Comparison of ENCODE assay signal across 1 cellular context in the genomic region with DNA sequence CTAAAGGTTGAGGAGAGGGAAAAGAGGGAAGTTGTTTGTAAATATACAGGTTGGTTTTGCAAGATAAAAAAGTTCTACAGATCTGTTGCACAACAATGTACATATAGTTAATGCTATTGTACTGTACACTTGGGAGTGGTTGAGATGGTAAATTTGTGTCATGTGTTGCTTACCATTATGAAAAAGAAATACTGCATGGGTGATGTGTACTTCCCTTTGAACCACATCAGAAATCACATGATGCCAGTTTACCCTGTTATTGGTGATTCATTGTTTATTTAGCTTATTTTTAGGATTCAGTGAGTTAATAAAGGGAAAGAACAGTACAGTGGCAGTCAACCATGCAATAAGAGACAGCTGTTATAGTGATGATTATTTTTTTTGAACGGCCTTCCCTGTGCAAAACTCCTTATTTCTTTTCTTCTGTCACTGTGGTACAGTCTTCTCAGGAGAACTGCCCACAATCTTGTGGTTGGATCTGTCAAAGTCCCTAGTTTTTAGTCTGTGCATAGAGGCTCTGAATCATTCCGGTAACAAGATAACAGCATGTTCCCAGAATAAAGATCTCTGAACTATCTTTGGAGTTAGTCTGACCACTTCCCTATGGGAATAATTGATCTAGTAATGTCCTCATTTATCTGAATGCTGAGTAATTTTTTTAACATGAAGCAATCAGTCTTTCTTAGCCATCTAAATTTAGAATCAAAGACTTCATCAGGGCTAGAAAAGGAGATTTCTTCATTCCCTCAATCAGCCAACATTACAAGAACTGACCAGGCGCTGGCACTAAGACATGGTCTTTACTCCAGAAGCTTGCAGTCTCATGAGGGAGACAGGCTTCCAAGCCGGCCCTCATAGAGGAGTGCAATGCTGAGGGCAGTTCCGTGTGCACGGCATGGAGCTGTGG.
TF ChIP-seq lines count a peak whose summit lies in the region.

No MANE protein-coding gene starts in this region.

TF ChIP-seq in K562, 482 proteins besides CTCF, POLR2A, EP300 and RAD21 (continued from another document and continues in another):
- TF ChIP-seq, protein P1, sequence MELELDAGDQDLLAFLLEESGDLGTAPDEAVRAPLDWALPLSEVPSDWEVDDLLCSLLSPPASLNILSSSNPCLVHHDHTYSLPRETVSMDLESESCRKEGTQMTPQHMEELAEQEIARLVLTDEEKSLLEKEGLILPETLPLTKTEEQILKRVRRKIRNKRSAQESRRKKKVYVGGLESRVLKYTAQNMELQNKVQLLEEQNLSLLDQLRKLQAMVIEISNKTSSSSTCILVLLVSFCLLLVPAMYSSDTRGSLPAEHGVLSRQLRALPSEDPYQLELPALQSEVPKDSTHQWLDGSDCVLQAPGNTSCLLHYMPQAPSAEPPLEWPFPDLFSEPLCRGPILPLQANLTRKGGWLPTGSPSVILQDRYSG (tag; conservative IDR thresholded peaks at IDR 0.05; ENCODE audit: low read depth): no peak
- TF ChIP-seq, protein P2, sequence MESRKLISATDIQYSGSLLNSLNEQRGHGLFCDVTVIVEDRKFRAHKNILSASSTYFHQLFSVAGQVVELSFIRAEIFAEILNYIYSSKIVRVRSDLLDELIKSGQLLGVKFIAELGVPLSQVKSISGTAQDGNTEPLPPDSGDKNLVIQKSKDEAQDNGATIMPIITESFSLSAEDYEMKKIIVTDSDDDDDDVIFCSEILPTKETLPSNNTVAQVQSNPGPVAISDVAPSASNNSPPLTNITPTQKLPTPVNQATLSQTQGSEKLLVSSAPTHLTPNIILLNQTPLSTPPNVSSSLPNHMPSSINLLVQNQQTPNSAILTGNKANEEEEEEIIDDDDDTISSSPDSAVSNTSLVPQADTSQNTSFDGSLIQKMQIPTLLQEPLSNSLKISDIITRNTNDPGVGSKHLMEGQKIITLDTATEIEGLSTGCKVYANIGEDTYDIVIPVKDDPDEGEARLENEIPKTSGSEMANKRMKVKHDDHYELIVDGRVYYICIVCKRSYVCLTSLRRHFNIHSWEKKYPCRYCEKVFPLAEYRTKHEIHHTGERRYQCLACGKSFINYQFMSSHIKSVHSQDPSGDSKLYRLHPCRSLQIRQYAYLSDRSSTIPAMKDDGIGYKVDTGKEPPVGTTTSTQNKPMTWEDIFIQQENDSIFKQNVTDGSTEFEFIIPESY (CRISPR knock-in tag; IDR thresholded peaks at IDR 0.05): 0 out of 2 replicates have a peak, but pooled peaks have one; percentile 9
- TF ChIP-seq ZNF347 (CRISPR knock-in tag; IDR thresholded peaks at IDR 0.05; ENCODE audit: low read depth) (no peak), ZFP1 (CRISPR knock-in tag; IDR thresholded peaks at IDR 0.05) (no peak), TCF7L2 (IDR thresholded peaks at IDR 0.05; ENCODE audit: low read depth, low read length) (no peak), ZNF24 (IDR thresholded peaks at IDR 0.05) (no peak), NFRKB (IDR thresholded peaks at IDR 0.05; ENCODE audit: low read depth) (no peak), LEF1 (IDR thresholded peaks at IDR 0.05) (no peak), CEBPB (tag; IDR thresholded peaks at IDR 0.05) (peak; percentile 92), ZFX (CRISPR knock-in tag; IDR thresholded peaks at IDR 0.05) (no peak), SMARCA5 (IDR thresholded peaks at IDR 0.05) (no peak), MCM7 (IDR thresholded peaks at IDR 0.05) (no peak), SREBF2 (CRISPR knock-in tag; IDR thresholded peaks at IDR 0.05) (no peak), KLF16 (IDR thresholded peaks at IDR 0.05) (0 out of 2 replicates have a peak, but pooled peaks have one; percentile 22), ZBTB17 (CRISPR knock-in tag; IDR thresholded peaks at IDR 0.05) (no peak), CC2D1A (IDR thresholded peaks at IDR 0.05) (no peak), ZBTB7A (IDR thresholded peaks at IDR 0.05; ENCODE audit: borderline replicate concordance, control insufficient read depth, low read depth, low read length) (no peak), NFE2L1 (tag; IDR thresholded peaks at IDR 0.05; ENCODE audit: borderline replicate concordance, low read depth) (no peak), MCM3 (IDR thresholded peaks at IDR 0.05) (no peak), BRD9 (IDR thresholded peaks at IDR 0.05; ENCODE audit: low read depth, partially characterized antibody) (no peak), HMG20B (CRISPR knock-in tag; IDR thresholded peaks at IDR 0.05) (no peak), E2F3 (CRISPR knock-in tag; IDR thresholded peaks at IDR 0.05) (no peak), C11orf30 (IDR thresholded peaks at IDR 0.05; ENCODE audit: low read depth) (no peak), FOXA3 (CRISPR knock-in tag; conservative IDR thresholded peaks at IDR 0.05 in 1 of 2, IDR thresholded peaks at IDR 0.05 in 1 of 2) (peak; percentile 19 to 86; a peak in 3 of 4 replicates), ELF1 (tag; IDR thresholded peaks at IDR 0.05) (no peak), CHD4 (IDR thresholded peaks at IDR 0.05; ENCODE audit: insufficient read depth, insufficient replicate concordance, low read depth, low read length, poor library complexity, severe bottlenecking) (no peak), ESRRA (IDR thresholded peaks at IDR 0.05; ENCODE audit: borderline replicate concordance, low read depth) (peak; percentile 72; the same call in 1 of the 2 replicates), MTA1 (IDR thresholded peaks at IDR 0.05; ENCODE audit: borderline replicate concordance) (peak; percentile 52; the same call in 1 of the 2 replicates), NFATC3 (IDR thresholded peaks at IDR 0.05) (no peak), ZNF274 (IDR thresholded peaks at IDR 0.05; ENCODE audit: borderline replicate concordance, low read depth, low read length) (no peak), SOX6 (IDR thresholded peaks at IDR 0.05) (peak; percentile 76)
- TF ChIP-seq, protein P3, sequence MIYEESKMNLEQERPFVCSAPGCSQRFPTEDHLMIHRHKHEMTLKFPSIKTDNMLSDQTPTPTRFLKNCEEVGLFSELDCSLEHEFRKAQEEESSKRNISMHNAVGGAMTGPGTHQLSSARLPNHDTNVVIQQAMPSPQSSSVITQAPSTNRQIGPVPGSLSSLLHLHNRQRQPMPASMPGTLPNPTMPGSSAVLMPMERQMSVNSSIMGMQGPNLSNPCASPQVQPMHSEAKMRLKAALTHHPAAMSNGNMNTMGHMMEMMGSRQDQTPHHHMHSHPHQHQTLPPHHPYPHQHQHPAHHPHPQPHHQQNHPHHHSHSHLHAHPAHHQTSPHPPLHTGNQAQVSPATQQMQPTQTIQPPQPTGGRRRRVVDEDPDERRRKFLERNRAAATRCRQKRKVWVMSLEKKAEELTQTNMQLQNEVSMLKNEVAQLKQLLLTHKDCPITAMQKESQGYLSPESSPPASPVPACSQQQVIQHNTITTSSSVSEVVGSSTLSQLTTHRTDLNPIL (CRISPR knock-in tag; IDR thresholded peaks at IDR 0.05): no peak
- TF ChIP-seq, protein P4, sequence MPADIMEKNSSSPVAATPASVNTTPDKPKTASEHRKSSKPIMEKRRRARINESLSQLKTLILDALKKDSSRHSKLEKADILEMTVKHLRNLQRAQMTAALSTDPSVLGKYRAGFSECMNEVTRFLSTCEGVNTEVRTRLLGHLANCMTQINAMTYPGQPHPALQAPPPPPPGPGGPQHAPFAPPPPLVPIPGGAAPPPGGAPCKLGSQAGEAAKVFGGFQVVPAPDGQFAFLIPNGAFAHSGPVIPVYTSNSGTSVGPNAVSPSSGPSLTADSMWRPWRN (IDR thresholded peaks at IDR 0.05; ENCODE audit: low read depth): peak; percentile 40; the same call in 1 of the 2 replicates
- TF ChIP-seq, protein P5, sequence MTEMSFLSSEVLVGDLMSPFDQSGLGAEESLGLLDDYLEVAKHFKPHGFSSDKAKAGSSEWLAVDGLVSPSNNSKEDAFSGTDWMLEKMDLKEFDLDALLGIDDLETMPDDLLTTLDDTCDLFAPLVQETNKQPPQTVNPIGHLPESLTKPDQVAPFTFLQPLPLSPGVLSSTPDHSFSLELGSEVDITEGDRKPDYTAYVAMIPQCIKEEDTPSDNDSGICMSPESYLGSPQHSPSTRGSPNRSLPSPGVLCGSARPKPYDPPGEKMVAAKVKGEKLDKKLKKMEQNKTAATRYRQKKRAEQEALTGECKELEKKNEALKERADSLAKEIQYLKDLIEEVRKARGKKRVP (CRISPR knock-in tag; IDR thresholded peaks at IDR 0.05): no peak
- TF ChIP-seq, protein P6, sequence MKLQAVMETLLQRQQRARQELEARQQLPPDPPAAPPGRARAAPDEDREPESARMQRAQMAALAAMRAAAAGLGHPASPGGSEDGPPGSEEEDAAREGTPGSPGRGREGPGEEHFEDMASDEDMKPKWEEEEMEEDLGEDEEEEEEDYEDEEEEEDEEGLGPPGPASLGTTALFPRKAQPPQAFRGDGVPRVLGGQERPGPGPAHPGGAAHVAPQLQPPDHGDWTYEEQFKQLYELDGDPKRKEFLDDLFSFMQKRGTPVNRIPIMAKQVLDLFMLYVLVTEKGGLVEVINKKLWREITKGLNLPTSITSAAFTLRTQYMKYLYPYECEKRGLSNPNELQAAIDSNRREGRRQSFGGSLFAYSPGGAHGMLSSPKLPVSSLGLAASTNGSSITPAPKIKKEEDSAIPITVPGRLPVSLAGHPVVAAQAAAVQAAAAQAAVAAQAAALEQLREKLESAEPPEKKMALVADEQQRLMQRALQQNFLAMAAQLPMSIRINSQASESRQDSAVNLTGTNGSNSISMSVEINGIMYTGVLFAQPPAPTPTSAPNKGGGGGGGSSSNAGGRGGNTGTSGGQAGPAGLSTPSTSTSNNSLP (IDR thresholded peaks at IDR 0.05; ENCODE audit: borderline replicate concordance, low read depth, low read length): peak; percentile 77; the same call in 1 of the 2 replicates
- TF ChIP-seq, protein P7, sequence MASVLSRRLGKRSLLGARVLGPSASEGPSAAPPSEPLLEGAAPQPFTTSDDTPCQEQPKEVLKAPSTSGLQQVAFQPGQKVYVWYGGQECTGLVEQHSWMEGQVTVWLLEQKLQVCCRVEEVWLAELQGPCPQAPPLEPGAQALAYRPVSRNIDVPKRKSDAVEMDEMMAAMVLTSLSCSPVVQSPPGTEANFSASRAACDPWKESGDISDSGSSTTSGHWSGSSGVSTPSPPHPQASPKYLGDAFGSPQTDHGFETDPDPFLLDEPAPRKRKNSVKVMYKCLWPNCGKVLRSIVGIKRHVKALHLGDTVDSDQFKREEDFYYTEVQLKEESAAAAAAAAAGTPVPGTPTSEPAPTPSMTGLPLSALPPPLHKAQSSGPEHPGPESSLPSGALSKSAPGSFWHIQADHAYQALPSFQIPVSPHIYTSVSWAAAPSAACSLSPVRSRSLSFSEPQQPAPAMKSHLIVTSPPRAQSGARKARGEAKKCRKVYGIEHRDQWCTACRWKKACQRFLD (CRISPR knock-in tag; IDR thresholded peaks at IDR 0.05): peak; percentile 59; the same call in 1 of the 2 replicates
- TF ChIP-seq, protein P8, sequence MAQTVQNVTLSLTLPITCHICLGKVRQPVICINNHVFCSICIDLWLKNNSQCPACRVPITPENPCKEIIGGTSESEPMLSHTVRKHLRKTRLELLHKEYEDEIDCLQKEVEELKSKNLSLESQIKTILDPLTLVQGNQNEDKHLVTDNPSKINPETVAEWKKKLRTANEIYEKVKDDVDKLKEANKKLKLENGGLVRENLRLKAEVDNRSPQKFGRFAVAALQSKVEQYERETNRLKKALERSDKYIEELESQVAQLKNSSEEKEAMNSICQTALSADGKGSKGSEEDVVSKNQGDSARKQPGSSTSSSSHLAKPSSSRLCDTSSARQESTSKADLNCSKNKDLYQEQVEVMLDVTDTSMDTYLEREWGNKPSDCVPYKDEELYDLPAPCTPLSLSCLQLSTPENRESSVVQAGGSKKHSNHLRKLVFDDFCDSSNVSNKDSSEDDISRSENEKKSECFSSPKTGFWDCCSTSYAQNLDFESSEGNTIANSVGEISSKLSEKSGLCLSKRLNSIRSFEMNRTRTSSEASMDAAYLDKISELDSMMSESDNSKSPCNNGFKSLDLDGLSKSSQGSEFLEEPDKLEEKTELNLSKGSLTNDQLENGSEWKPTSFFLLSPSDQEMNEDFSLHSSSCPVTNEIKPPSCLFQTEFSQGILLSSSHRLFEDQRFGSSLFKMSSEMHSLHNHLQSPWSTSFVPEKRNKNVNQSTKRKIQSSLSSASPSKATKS (CRISPR knock-in tag; IDR thresholded peaks at IDR 0.05): no peak
- TF ChIP-seq, protein P9, sequence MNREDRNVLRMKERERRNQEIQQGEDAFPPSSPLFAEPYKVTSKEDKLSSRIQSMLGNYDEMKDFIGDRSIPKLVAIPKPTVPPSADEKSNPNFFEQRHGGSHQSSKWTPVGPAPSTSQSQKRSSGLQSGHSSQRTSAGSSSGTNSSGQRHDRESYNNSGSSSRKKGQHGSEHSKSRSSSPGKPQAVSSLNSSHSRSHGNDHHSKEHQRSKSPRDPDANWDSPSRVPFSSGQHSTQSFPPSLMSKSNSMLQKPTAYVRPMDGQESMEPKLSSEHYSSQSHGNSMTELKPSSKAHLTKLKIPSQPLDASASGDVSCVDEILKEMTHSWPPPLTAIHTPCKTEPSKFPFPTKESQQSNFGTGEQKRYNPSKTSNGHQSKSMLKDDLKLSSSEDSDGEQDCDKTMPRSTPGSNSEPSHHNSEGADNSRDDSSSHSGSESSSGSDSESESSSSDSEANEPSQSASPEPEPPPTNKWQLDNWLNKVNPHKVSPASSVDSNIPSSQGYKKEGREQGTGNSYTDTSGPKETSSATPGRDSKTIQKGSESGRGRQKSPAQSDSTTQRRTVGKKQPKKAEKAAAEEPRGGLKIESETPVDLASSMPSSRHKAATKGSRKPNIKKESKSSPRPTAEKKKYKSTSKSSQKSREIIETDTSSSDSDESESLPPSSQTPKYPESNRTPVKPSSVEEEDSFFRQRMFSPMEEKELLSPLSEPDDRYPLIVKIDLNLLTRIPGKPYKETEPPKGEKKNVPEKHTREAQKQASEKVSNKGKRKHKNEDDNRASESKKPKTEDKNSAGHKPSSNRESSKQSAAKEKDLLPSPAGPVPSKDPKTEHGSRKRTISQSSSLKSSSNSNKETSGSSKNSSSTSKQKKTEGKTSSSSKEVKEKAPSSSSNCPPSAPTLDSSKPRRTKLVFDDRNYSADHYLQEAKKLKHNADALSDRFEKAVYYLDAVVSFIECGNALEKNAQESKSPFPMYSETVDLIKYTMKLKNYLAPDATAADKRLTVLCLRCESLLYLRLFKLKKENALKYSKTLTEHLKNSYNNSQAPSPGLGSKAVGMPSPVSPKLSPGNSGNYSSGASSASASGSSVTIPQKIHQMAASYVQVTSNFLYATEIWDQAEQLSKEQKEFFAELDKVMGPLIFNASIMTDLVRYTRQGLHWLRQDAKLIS (CRISPR knock-in tag; IDR thresholded peaks at IDR 0.05): 0 out of 2 replicates have a peak, but pooled peaks have one; percentile 24
- TF ChIP-seq, protein P10, sequence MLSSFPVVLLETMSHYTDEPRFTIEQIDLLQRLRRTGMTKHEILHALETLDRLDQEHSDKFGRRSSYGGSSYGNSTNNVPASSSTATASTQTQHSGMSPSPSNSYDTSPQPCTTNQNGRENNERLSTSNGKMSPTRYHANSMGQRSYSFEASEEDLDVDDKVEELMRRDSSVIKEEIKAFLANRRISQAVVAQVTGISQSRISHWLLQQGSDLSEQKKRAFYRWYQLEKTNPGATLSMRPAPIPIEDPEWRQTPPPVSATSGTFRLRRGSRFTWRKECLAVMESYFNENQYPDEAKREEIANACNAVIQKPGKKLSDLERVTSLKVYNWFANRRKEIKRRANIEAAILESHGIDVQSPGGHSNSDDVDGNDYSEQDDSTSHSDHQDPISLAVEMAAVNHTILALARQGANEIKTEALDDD (IDR thresholded peaks at IDR 0.05): peak; percentile 65; the same call in 1 of the 2 replicates
- TF ChIP-seq, protein P11, sequence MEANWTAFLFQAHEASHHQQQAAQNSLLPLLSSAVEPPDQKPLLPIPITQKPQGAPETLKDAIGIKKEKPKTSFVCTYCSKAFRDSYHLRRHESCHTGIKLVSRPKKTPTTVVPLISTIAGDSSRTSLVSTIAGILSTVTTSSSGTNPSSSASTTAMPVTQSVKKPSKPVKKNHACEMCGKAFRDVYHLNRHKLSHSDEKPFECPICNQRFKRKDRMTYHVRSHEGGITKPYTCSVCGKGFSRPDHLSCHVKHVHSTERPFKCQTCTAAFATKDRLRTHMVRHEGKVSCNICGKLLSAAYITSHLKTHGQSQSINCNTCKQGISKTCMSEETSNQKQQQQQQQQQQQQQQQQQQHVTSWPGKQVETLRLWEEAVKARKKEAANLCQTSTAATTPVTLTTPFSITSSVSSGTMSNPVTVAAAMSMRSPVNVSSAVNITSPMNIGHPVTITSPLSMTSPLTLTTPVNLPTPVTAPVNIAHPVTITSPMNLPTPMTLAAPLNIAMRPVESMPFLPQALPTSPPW (CRISPR knock-in tag; IDR thresholded peaks at IDR 0.05): peak; percentile 31; the same call in 1 of the 2 replicates
